In genomic region chr3:129461022-129461421, GRCh38 we compare ENCODE assay signal across 1 cellular context.
TF ChIP-seq lines count a peak whose summit lies in the region.

No MANE protein-coding gene starts in this region.

TF ChIP-seq in K562, 482 proteins besides CTCF, POLR2A, EP300 and RAD21 (continued from another document):
- no peak for TF ChIP-seq POLR2AphosphoS2 (IDR thresholded peaks at IDR 0.05; ENCODE audit: low read length)
- no peak for TF ChIP-seq TAL1 (IDR thresholded peaks at IDR 0.05)
- no peak for TF ChIP-seq SREBF1 (IDR thresholded peaks at IDR 0.05; ENCODE audit: borderline replicate concordance, low read depth, low read length)
- no peak for TF ChIP-seq TRIM28 (IDR thresholded peaks at IDR 0.05)
- TF ChIP-seq ZBED1 (IDR thresholded peaks at IDR 0.05): no peak
- peak; percentile 27; the same call in 1 of the 2 replicates for TF ChIP-seq L3MBTL2 (IDR thresholded peaks at IDR 0.05)
- TF ChIP-seq ZNF586 (CRISPR knock-in tag; conservative IDR thresholded peaks at IDR 0.05): no peak
- TF ChIP-seq GMEB1 (CRISPR knock-in tag; IDR thresholded peaks at IDR 0.05): no peak
- TF ChIP-seq ZNF780A (CRISPR knock-in tag; IDR thresholded peaks at IDR 0.05): no peak
